ENCODE assay signal across 7 cellular contexts in genomic region chr10:100986623-100986951, GRCh38. TPM values are rescaled to one million over a fixed set of nuclear protein-coding genes. Genes with fewer than 3 reads are reported as not detected.
A peak's percentile ranks its signal among the peaks of the same experiment; 100 is the strongest.
DNase-seq lines count a peak whose midpoint lies in the region; ATAC-seq and TF ChIP-seq lines count a peak whose summit lies in the region.

No MANE protein-coding gene starts in this region.

- ATAC-seq in activated T-cell treated with anti-CD3 and anti-CD28 coated beads, Interleukin-2, amount 50 U/mL, for 4 hours = no peak
- no peak for ATAC-seq in stimulated activated effector memory CD8-positive, alpha-beta T cell treated with anti-CD3 and anti-CD28 coated beads, Interleukin-12 subunit alpha, Interleukin-12 subunit beta, amount 100 ng/mL, for 72 hours
- no peak for ATAC-seq in GM21723 (IDR thresholded peaks at IDR 0.05; ENCODE audit: unreplicated experiment)

- no peaks in the 10 kb centered on the region for H3K4me1 ChIP-seq in iPS-15b (ENCODE audit: control insufficient read depth, insufficient read depth, low read length)

- no peak for TF ChIP-seq CTCF in HFF-Myc (IDR thresholded peaks at IDR 0.05; ENCODE audit: low read depth, low read length, missing control alignments)

- peaks cover 30% of the 10 kb centered on the region for H3K36me3 Mint-ChIP-seq in activated T-cell treated with anti-CD3 and anti-CD28 coated beads, Interleukin-2, amount 50 U/mL, for 4 hours (ENCODE audit: insufficient read depth)
- peaks cover 59% of the 10 kb centered on the region for H3K36me3 Mint-ChIP-seq in stimulated activated effector memory CD8-positive, alpha-beta T cell treated with anti-CD3 and anti-CD28 coated beads, Interleukin-12 subunit alpha, Interleukin-12 subunit beta, amount 100 ng/mL, for 72 hours

- H3K4me3 ChIP-seq in HFF-Myc (replicated peaks; ENCODE audit: low read depth, low read length) = peak overlapping the region; percentile 84
- peak overlapping the region; percentile 99 for H3K4me3 ChIP-seq in iPS-15b (ENCODE audit: low read depth, low read length)

- H3K27me3 Mint-ChIP-seq in activated T-cell treated with anti-CD3 and anti-CD28 coated beads, Interleukin-2, amount 50 U/mL, for 4 hours (ENCODE audit: low read depth) = no peaks in the 10 kb centered on the region

- H3K27me3 ChIP-seq in iPS-15b (ENCODE audit: control insufficient read depth, insufficient read depth, low read length) = no peaks in the 10 kb centered on the region

- H3K9me3 ChIP-seq in iPS-15b (ENCODE audit: control insufficient read depth, insufficient read depth, low read length) = no peaks in the 10 kb centered on the region

- H3K4me1 Mint-ChIP-seq in activated T-cell treated with anti-CD3 and anti-CD28 coated beads, Interleukin-2, amount 50 U/mL, for 4 hours (ENCODE audit: low read depth) = peaks cover 37% of the 10 kb centered on the region
- peaks cover 53% of the 10 kb centered on the region for H3K4me1 Mint-ChIP-seq in stimulated activated effector memory CD8-positive, alpha-beta T cell treated with anti-CD3 and anti-CD28 coated beads, Interleukin-12 subunit alpha, Interleukin-12 subunit beta, amount 100 ng/mL, for 72 hours

- peak overlapping the region; percentile 90 for H3K4me3 Mint-ChIP-seq in activated T-cell treated with anti-CD3 and anti-CD28 coated beads, Interleukin-2, amount 50 U/mL, for 4 hours
- H3K4me3 Mint-ChIP-seq in stimulated activated effector memory CD8-positive, alpha-beta T cell treated with anti-CD3 and anti-CD28 coated beads, Interleukin-12 subunit alpha, Interleukin-12 subunit beta, amount 100 ng/mL, for 72 hours = peak overlapping the region; percentile 99

- H3K36me3 ChIP-seq in iPS-15b (ENCODE audit: control insufficient read depth, insufficient read depth, low read length) = peaks cover 29% of the 10 kb centered on the region

- H3K9me3 Mint-ChIP-seq in activated T-cell treated with anti-CD3 and anti-CD28 coated beads, Interleukin-2, amount 50 U/mL, for 4 hours = no peaks in the 10 kb centered on the region
- no peaks in the 10 kb centered on the region for H3K9me3 Mint-ChIP-seq in stimulated activated effector memory CD8-positive, alpha-beta T cell treated with anti-CD3 and anti-CD28 coated beads, Interleukin-12 subunit alpha, Interleukin-12 subunit beta, amount 100 ng/mL, for 72 hours

- H3K27ac Mint-ChIP-seq in stimulated activated effector memory CD8-positive, alpha-beta T cell treated with anti-CD3 and anti-CD28 coated beads, Interleukin-12 subunit alpha, Interleukin-12 subunit beta, amount 100 ng/mL, for 72 hours = peak overlapping the region; percentile 97

- DNase-seq in HFF-Myc (ENCODE audit: extremely low read depth, low read depth) (no peak), OCI-M1 (lab: John Stamatoyannopoulos, UW) (no peak), hippocampal formation (lab: John Stamatoyannopoulos, UW) (no peak)
- DNase-seq in activated T-cell treated with anti-CD3 and anti-CD28 coated beads, Interleukin-2, amount 50 U/mL, for 4 hours = no peak
- no peak for DNase-seq in stimulated activated effector memory CD8-positive, alpha-beta T cell treated with anti-CD3 and anti-CD28 coated beads, Interleukin-12 subunit alpha, Interleukin-12 subunit beta, amount 100 ng/mL, for 72 hours (ENCODE audit: low spot score in 2 of 2)

- H3K9ac ChIP-seq in iPS-15b (ENCODE audit: low read depth, low read length) = peak overlapping the region; percentile 92

RNA-seq across cellular contexts. Expression of gene MRPL43, which starts 0.7 kb away (rescaled TPM):
- total RNA-seq in activated T-cell treated with anti-CD3 and anti-CD28 coated beads, Interleukin-2, amount 50 U/mL, for 4 hours = 10 to 100 TPM; 68.8 to 76.3 (median 69.3) TPM

RNA-seq across cellular contexts. Expression of gene TWNK, which starts 0.8 kb away (rescaled TPM):
- total RNA-seq in activated T-cell treated with anti-CD3 and anti-CD28 coated beads, Interleukin-2, amount 50 U/mL, for 4 hours = 10 to 100 TPM; 49.8 to 55.5 (median 55.5) TPM

RNA-seq across cellular contexts. Expression of gene LZTS2, which starts 13.0 kb away (rescaled TPM):
- 10 to 100 TPM in 1 of 3 donors, 1 to 10 TPM in 2; 9.3 to 10.2 (median 9.8) TPM for total RNA-seq in activated T-cell treated with anti-CD3 and anti-CD28 coated beads, Interleukin-2, amount 50 U/mL, for 4 hours

RNA-seq across cellular contexts. Expression of gene SEMA4G, which starts 17.3 kb away (rescaled TPM):
- total RNA-seq in activated T-cell treated with anti-CD3 and anti-CD28 coated beads, Interleukin-2, amount 50 U/mL, for 4 hours = under 1 TPM; 0.35 to 0.69 (median 0.48) TPM

RNA-seq across cellular contexts. Expression of gene PDZD7, which starts 44.3 kb away (rescaled TPM):
- total RNA-seq in activated T-cell treated with anti-CD3 and anti-CD28 coated beads, Interleukin-2, amount 50 U/mL, for 4 hours = under 1 TPM in 2 of 3 donors, not detected in 1; 0.05 to 0.26 TPM
